9 cellular contexts compared by ENCODE assay signal in genomic region chr20:62704341-62704948, GRCh38. TPM values are rescaled to one million over a fixed set of nuclear protein-coding genes. Genes with fewer than 3 reads are reported as not detected.
DNase-seq lines count a peak whose midpoint lies in the region; ATAC-seq and TF ChIP-seq lines count a peak whose summit lies in the region.
"Had no signal": no experiment of that assay in that cellular context is flagged by ENCODE, and none has a peak within 500 bp of the region (broad histone marks: within the 10 kb centered on the region; RNA-seq: fewer than 3 reads in every experiment).

No MANE protein-coding gene starts in this region.

- no TSS peak for BruUV-seq in HCT116 (replicated peaks; lab: Mats Ljungman, UMichigan)

- ATAC-seq in HCT116 = peak; percentile 26
- peak; percentile 63 for ATAC-seq in omental fat pad (ENCODE audit: low FRiP score)
- no peak for ATAC-seq in GM18498 (IDR thresholded peaks at IDR 0.05; ENCODE audit: unreplicated experiment)
- ATAC-seq in HG03521 (IDR thresholded peaks at IDR 0.05; ENCODE audit: unreplicated experiment) = no peak

- peak overlapping the region; percentile 91 for H3K27ac ChIP-seq in HCT116 (ENCODE audit: low read depth, low read length)

- RAD21 ChIA-PET in HCT116 (lab: Charles Lee; ENCODE audit: low non-redundant PET in 1 of 2, low total read pairs in 2 of 2, uncharacterized antibody in 2 of 2, unreplicated experiment in 2 of 2) = interaction anchor here in 1 of 2 experiments (1.3 kb wide), 1 partner anchor 30 kb away, joined by 3 read pairs; no protein-coding TSS in a partner anchor

- no peaks in the 10 kb centered on the region for H4K20me1 ChIP-seq in HCT116 (ENCODE audit: insufficient read depth)

- peak overlapping the region; percentile 91 for H3K9ac ChIP-seq in HCT116 (ENCODE audit: low read length)

- peaks cover 52 to 72% of the 10 kb centered on the region in 2 experiments for H3K4me1 ChIP-seq in HCT116 (ENCODE audit: control insufficient read depth in 1 of 2, insufficient read depth in 2 of 2, low read length in 2 of 2)

- H3K9me3 ChIP-seq in HCT116 (ENCODE audit: control insufficient read depth in 1 of 2, insufficient read depth in 1 of 2, low read depth in 1 of 2, low read length in 2 of 2) = no peaks in the 10 kb centered on the region

- H3K79me2 ChIP-seq in HCT116 (ENCODE audit: insufficient read depth, low read length) = peaks cover 33% of the 10 kb centered on the region

- H3K27me3 ChIP-seq in HCT116 (ENCODE audit: insufficient read depth, low read length) = no peaks in the 10 kb centered on the region

- intact Hi-C loops in HCT116 (cut with micrococcal nuclease) = no loop called here

- no peak for TF ChIP-seq POLR2A in HCT116 (IDR thresholded peaks at IDR 0.05; ENCODE audit: borderline replicate concordance, extremely low read depth, insufficient read depth, insufficient read length)

- H2AFZ ChIP-seq in HCT116 (ENCODE audit: low read depth, low read length, poor library complexity, severe bottlenecking) = no peak overlapping the region

- POLR2A ChIA-PET in HCT116 (lab: Charles Lee) = interaction anchor here (1.0 to 2.3 kb wide), 4 partner anchors 11 to 35 kb away, joined by 4 to 10 read pairs (median 6); no protein-coding TSS in a partner anchor

- peak overlapping the region; percentile 75 for H3K4me2 ChIP-seq in HCT116 (ENCODE audit: low read length)

- H3K36me3 ChIP-seq in HCT116 (ENCODE audit: control insufficient read depth in 1 of 2, insufficient read depth in 2 of 2, low read length in 2 of 2) = no peaks in the 10 kb centered on the region

- H3K4me3 ChIP-seq in HCT116 (replicated peaks in 1 of 2; ENCODE audit: low read depth in 1 of 2, low read length in 2 of 2) = peak overlapping the region; percentile 28 to 36
- no peak overlapping the region for H3K4me3 ChIP-seq in epithelial cell of esophagus (ENCODE audit: low read length)

- DNase-seq in HCT116 (ENCODE audit: low read depth, low spot score) = peak; percentile 91
- DNase-seq in NCI-H524 treated with DMSO at 0.1 percent for 48 hours (lab: John Stamatoyannopoulos, UW) = peak; percentile 62
- DNase-seq in epithelial cell of esophagus (ENCODE audit: low read depth) = peak; percentile 98
- DNase-seq in omental fat pad (ENCODE audit: low spot score) = peak; percentile 80
- no peak for DNase-seq in T-helper 9 cell
- no peak for DNase-seq in GM10266 (ENCODE audit: extremely low spot score)

- TF ChIP-seq CTCF in HCT116 (IDR thresholded peaks at IDR 0.05 in 2 of 3, conservative IDR thresholded peaks at IDR 0.05 in 1 of 3; ENCODE audit: borderline replicate concordance in 1 of 3, insufficient read depth in 1 of 3, low read depth in 2 of 3, low read length in 2 of 3) (0 out of 6 replicates have a peak, but pooled peaks of 1 of the 3 experiments have one; percentile 5), epithelial cell of esophagus (IDR thresholded peaks at IDR 0.05; ENCODE audit: insufficient read depth, low read depth, low read length, missing control alignments) (no peak), omental fat pad (IDR thresholded peaks at IDR 0.05) (no peak), GM10266 (IDR thresholded peaks at IDR 0.05; ENCODE audit: control insufficient read depth, insufficient read depth, low read depth, missing control alignments) (no peak)

- no peak for TF ChIP-seq RAD21 in HCT116 (IDR thresholded peaks at IDR 0.05; ENCODE audit: low read depth)

- H3K9me2 ChIP-seq in HCT116 (ENCODE audit: insufficient read depth) = no peaks in the 10 kb centered on the region

- CTCF ChIA-PET in HCT116 (lab: Charles Lee) = interaction anchor here (0.6 to 1.3 kb wide), 3 partner anchors 10 to 19 kb away, joined by 3 read pairs; no protein-coding TSS in a partner anchor

TF ChIP-seq in HCT116, 20 proteins besides CTCF, POLR2A, EP300 and RAD21:
- TF ChIP-seq MAX (IDR thresholded peaks at IDR 0.05) = no peak
- no peak for TF ChIP-seq CEBPB (IDR thresholded peaks at IDR 0.05; ENCODE audit: low read depth)
- no peak for TF ChIP-seq EGR1 (IDR thresholded peaks at IDR 0.05; ENCODE audit: low read depth)
- TF ChIP-seq CBX3 (IDR thresholded peaks at IDR 0.05; ENCODE audit: low read depth) = no peak
- TF ChIP-seq POLR2AphosphoS5 (IDR thresholded peaks at IDR 0.05; ENCODE audit: low read depth, low read length) = peak; percentile 43
- no peak for TF ChIP-seq ZFX (IDR thresholded peaks at IDR 0.05)
- TF ChIP-seq SRF (IDR thresholded peaks at IDR 0.05; ENCODE audit: low read depth) = no peak
- no peak for TF ChIP-seq SIN3A (IDR thresholded peaks at IDR 0.05; ENCODE audit: low read depth)
- TF ChIP-seq, protein P1, sequence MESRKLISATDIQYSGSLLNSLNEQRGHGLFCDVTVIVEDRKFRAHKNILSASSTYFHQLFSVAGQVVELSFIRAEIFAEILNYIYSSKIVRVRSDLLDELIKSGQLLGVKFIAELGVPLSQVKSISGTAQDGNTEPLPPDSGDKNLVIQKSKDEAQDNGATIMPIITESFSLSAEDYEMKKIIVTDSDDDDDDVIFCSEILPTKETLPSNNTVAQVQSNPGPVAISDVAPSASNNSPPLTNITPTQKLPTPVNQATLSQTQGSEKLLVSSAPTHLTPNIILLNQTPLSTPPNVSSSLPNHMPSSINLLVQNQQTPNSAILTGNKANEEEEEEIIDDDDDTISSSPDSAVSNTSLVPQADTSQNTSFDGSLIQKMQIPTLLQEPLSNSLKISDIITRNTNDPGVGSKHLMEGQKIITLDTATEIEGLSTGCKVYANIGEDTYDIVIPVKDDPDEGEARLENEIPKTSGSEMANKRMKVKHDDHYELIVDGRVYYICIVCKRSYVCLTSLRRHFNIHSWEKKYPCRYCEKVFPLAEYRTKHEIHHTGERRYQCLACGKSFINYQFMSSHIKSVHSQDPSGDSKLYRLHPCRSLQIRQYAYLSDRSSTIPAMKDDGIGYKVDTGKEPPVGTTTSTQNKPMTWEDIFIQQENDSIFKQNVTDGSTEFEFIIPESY (IDR thresholded peaks at IDR 0.05; ENCODE audit: extremely low read depth, insufficient replicate concordance, low read length) = no peak
- peak; percentile 71 for TF ChIP-seq TCF7L2 (IDR thresholded peaks at IDR 0.05; ENCODE audit: borderline replicate concordance, extremely low read depth, insufficient read depth, insufficient read length)
- TF ChIP-seq REST (IDR thresholded peaks at IDR 0.05; ENCODE audit: low read depth) = no peak
- TF ChIP-seq ZNF274 (IDR thresholded peaks at IDR 0.05; ENCODE audit: low read depth, low read length) = no peak

RNA-seq across cellular contexts. Expression of gene NTSR1, which starts 4.2 kb away (rescaled TPM):
- 187 TPM for total RNA-seq in HCT116 (2021; ENCODE audit: unreplicated experiment)
- 139 and 172 TPM in 2 replicates for polyA plus RNA-seq in HCT116 (2012)
- total RNA-seq in omental fat pad = under 1 TPM in 2 of 4 donors, not detected in 2; 0.24 to 0.25 TPM
- polyA plus RNA-seq: IgD-negative memory B cell had no signal

Comparison
In these comparisons a context has a peak if more than half of its experiments do, and no peak if none do; other contexts are left out.
1. ATAC-seq: peak in HCT116 (single experiment) and omental fat pad (single experiment); none in GM18498 (single experiment) and HG03521 (single experiment).
2. DNase-seq: peak in HCT116 (single experiment), NCI-H524 treated with DMSO at 0.1 percent for 48 hours (single experiment), epithelial cell of esophagus (single experiment) and omental fat pad (single experiment); none in T-helper 9 cell (single experiment) and GM10266 (single experiment).
3. RNA of gene NTSR1, which starts 4.2 kb away (total RNA-seq): 187 TPM in HCT116 (single experiment); 0.24 to 0.25 TPM in omental fat pad; every median in the first group is over 100 times any median in the second.